In genomic region chr1:67683736-67684525, GRCh38 we compare ENCODE assay signal across 8 cellular contexts. TPM values are rescaled to one million over a fixed set of nuclear protein-coding genes. Genes with fewer than 3 reads are reported as not detected.
DNase-seq lines count a peak whose midpoint lies in the region; ATAC-seq and TF ChIP-seq lines count a peak whose summit lies in the region.

No MANE protein-coding gene starts in this region.

- no peak for ATAC-seq in central memory CD8-positive, alpha-beta T cell (replicated peaks; ENCODE audit: extremely low read depth, poor library complexity, severe bottlenecking)
- ATAC-seq in naive B cell (ENCODE audit: low read depth in 2 of 2) (no peak), HG02973 (IDR thresholded peaks at IDR 0.05; ENCODE audit: unreplicated experiment) (no peak)

- DNase-seq in GM13977 (ENCODE audit: low spot score) (peak; percentile 40), SW480 (ENCODE audit: low spot score) (peak; percentile 61), naive B cell (no peak), tibial artery (no peak), NCI-H526 treated with DMSO at 0.1 percent for 48 hours (lab: John Stamatoyannopoulos, UW) (no peak), KG1 (lab: John Stamatoyannopoulos, UW) (no peak)
- DNase-seq in central memory CD8-positive, alpha-beta T cell (ENCODE audit: low spot score in 2 of 2): no peak

- in situ Hi-C loops in GM13977 (cut with MboI; ENCODE audit: low pct_unique_long_range_greater_than_20kb, low sequenced_read_pairs, unreplicated experiment): no loop called here

- peaks cover 0 to 46% (median 29%) of the 10 kb centered on the region in 4 donors for H3K4me1 ChIP-seq in tibial artery

- no peaks in the 10 kb centered on the region for H3K9me3 ChIP-seq in tibial artery

- H3K4me3 Mint-ChIP-seq in central memory CD8-positive, alpha-beta T cell: peak overlapping the region; percentile 85
- H3K4me3 Mint-ChIP-seq in naive B cell: peak overlapping the region; percentile 94 to 100 (median 98)

- peaks cover 13 to 18% (median 15%) of the 10 kb centered on the region in 3 donors for H3K36me3 ChIP-seq in tibial artery

- intact Hi-C loops in tibial artery (cut with DNase I; ENCODE audit: low total_unique reads): loop anchor here (10.0 kb wide), 2 partner anchors 119 to 151 kb away; partner anchors contain the start of gene GNG12

- H3K27ac Mint-ChIP-seq in central memory CD8-positive, alpha-beta T cell (ENCODE audit: low read depth): peak overlapping the region; percentile 94
- H3K27ac Mint-ChIP-seq in naive B cell: peak overlapping the region in 3 of 6 donors; percentile 73 to 94 (median 78)

- H3K27me3 ChIP-seq in tibial artery: no peaks in the 10 kb centered on the region

- no peak for TF ChIP-seq CTCF in GM13977 (IDR thresholded peaks at IDR 0.05; ENCODE audit: extremely low read depth, insufficient read depth, missing control alignments)
- TF ChIP-seq CTCF in tibial artery (IDR thresholded peaks at IDR 0.05): no peak

- H3K27me3 Mint-ChIP-seq in central memory CD8-positive, alpha-beta T cell: no peaks in the 10 kb centered on the region
- no peaks in the 10 kb centered on the region for H3K27me3 Mint-ChIP-seq in naive B cell

- H3K4me1 Mint-ChIP-seq in central memory CD8-positive, alpha-beta T cell: peaks cover 24% of the 10 kb centered on the region
- peaks cover 16 to 20% (median 19%) of the 10 kb centered on the region in 3 donors for H3K4me1 Mint-ChIP-seq in naive B cell

- peak overlapping the region; percentile 88 to 98 for H3K4me3 ChIP-seq in tibial artery

- no peaks in the 10 kb centered on the region for H3K9me3 Mint-ChIP-seq in central memory CD8-positive, alpha-beta T cell
- no peaks in the 10 kb centered on the region for H3K9me3 Mint-ChIP-seq in naive B cell

- H3K36me3 Mint-ChIP-seq in central memory CD8-positive, alpha-beta T cell (ENCODE audit: insufficient read depth): peaks cover 11% of the 10 kb centered on the region
- no peaks in the 10 kb centered on the region for H3K36me3 Mint-ChIP-seq in naive B cell

- H3K27ac ChIP-seq in tibial artery: peak overlapping the region; percentile 61 to 99

RNA-seq across cellular contexts. Expression of gene GADD45A, which starts 1.1 kb away (rescaled TPM):
- 10 to 100 TPM in 1 of 6 donors, 1 to 10 TPM in 5; 6.1 to 11.1 (median 7.9) TPM for polyA plus RNA-seq in naive B cell (ENCODE audit: low read depth in 6 of 6)

Comparison
In these comparisons a context has a peak if more than half of its experiments do, and no peak if none do; other contexts are left out.
1. DNase-seq: peak in GM13977 (single experiment) and SW480 (single experiment); none in central memory CD8-positive, alpha-beta T cell (0 of 2), naive B cell (single experiment), tibial artery (0 of 2), NCI-H526 treated with DMSO at 0.1 percent for 48 hours (single experiment) and KG1 (single experiment).